ENCODE assay signal across 8 cellular contexts in the genomic region with DNA sequence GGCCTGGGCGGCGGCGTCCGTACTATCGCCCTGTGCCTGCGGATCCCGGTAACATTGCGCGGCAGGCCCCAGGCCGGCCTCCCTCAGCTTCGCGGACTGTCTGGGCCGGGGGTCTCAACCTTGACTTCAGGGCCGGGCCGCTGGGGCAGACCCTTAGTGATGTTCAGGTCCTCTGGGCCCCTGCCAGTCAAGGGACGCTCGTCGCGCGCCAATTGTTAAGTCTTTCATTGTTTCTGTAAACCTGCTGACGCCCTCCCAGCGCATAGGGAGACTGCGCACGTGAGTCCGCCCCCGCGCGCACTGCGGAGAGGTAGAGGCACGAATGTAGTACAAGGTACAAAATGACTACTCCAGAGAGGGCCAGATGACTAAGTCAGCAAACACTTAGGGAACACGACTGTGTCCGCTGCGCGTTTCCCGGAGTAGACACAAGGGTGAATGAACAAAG. TPM values are rescaled to one million over a fixed set of nuclear protein-coding genes. Genes with fewer than 3 reads are reported as not detected.
DNase-seq lines count a peak whose midpoint lies in the region; ATAC-seq, FAIRE-seq and TF ChIP-seq lines count a peak whose summit lies in the region.

No MANE protein-coding gene starts in this region.

- peak overlapping the region; percentile 99 for H2AFZ ChIP-seq in neuron (ENCODE audit: low read depth, low read length)

- no peaks in the 10 kb centered on the region for H3K27me3 ChIP-seq in neuron (ENCODE audit: insufficient read depth, low read length)

- TF ChIP-seq CTCF in GM12864 (IDR thresholded peaks at IDR 0.05; ENCODE audit: low read depth, low read length, missing control alignments) (no peak), fibroblast of mammary gland (conservative IDR thresholded peaks at IDR 0.05; ENCODE audit: control insufficient read depth, insufficient read depth, low read depth, low read length) (no peak)

- peak; percentile 17 for ATAC-seq in HG02678 (IDR thresholded peaks at IDR 0.05; ENCODE audit: unreplicated experiment)

- peaks cover 6% of the 10 kb centered on the region for H3K36me3 ChIP-seq in neuron (ENCODE audit: insufficient read depth, low read length)

- no peak for FAIRE-seq in GM12892 (lab: Jason Lieb, UNC)

- peak; percentile 30 for DNase-seq in GM12864 (ENCODE audit: low read depth)
- peak; percentile 54 for DNase-seq in NCI-H2171 (lab: John Stamatoyannopoulos, UW)
- peak; percentile 75 for DNase-seq in activated T-cell treated with anti-CD3 and anti-CD28 coated beads for 48 hours (ENCODE audit: low read depth)
- DNase-seq in fibroblast of mammary gland (ENCODE audit: low read depth) = peak; percentile 56
- no peak for DNase-seq in GM12892 (ENCODE audit: insufficient read length)

- peaks cover 11% of the 10 kb centered on the region for H3K4me1 ChIP-seq in neuron (ENCODE audit: insufficient read depth, low read length)

- H3K4me3 ChIP-seq in GM12864 (ENCODE audit: low read depth, low read length) (peak overlapping the region; percentile 71), fibroblast of mammary gland (ENCODE audit: control insufficient read depth, low read depth, low read length) (peak overlapping the region; percentile 63), neuron (ENCODE audit: low read length) (peak overlapping the region; percentile 68)

- no peak for TF ChIP-seq POLR2A in GM12892 (IDR thresholded peaks at IDR 0.05; ENCODE audit: low read depth, low read length)

- H3K27ac ChIP-seq in temporal lobe (ENCODE audit: low read depth, low read length) = peak overlapping the region; percentile 2

- H3K9me3 ChIP-seq in neuron (ENCODE audit: low read length) = peaks cover 2% of the 10 kb centered on the region

RNA-seq across cellular contexts. Expression of a gene that starts 0.5 kb away (rescaled TPM):
- 24.1 TPM for total RNA-seq in temporal lobe
- polyA plus RNA-seq in GM12892 (2012; ENCODE audit: missing spikeins) = 36.2 TPM

RNA-seq across cellular contexts. Expression of a gene that starts 38.4 kb away (rescaled TPM):
- 15.5 TPM for total RNA-seq in temporal lobe
- polyA plus RNA-seq in GM12892 (2012; ENCODE audit: missing spikeins) = not detected

RNA-seq across cellular contexts. Expression of a gene that starts 59.7 kb away (rescaled TPM):
- 2.5 TPM for total RNA-seq in temporal lobe
- 4.0 TPM for polyA plus RNA-seq in GM12892 (2012; ENCODE audit: missing spikeins)
